Comparison of ENCODE assay signal across 29 cellular contexts in the genomic region with DNA sequence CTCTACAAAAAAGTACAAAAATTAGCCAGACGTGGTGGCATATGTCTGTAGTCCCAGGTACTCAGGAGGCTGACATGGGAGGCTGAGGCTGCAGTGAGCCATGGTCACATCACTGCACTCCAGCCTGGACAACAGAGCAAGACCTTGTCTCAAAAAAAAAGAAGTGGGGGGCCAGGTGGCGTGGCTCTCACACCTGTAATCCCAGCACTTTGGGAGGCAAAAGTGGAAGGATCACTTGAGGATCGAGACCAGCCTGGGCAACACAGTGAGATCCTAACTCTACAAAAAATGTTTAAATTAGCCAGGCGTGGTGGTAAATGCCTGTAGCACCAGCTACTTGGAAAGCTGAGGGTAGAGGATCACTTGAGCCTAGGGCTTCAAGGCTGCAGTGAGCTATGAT. TPM values are rescaled to one million over a fixed set of nuclear protein-coding genes. Genes with fewer than 3 reads are reported as not detected.
DNase-seq lines count a peak whose midpoint lies in the region; ATAC-seq, FAIRE-seq and TF ChIP-seq lines count a peak whose summit lies in the region.
"Had no signal": no experiment of that assay in that cellular context is flagged by ENCODE, and none has a peak within 500 bp of the region (broad histone marks: within the 10 kb centered on the region; RNA-seq: fewer than 3 reads in every experiment).

No MANE protein-coding gene starts in this region.

- no peak overlapping the region for H2BK12ac ChIP-seq in neuronal stem cell (ENCODE audit: low read length)

- ATAC-seq in stimulated activated naive CD8-positive, alpha-beta T cell treated with anti-CD3 and anti-CD28 coated beads, Interleukin-15, amount 100 ng/mL, for 72 hours = no peak
- ATAC-seq in stimulated activated naive CD8-positive, alpha-beta T cell treated with anti-CD3 and anti-CD28 coated beads, Interleukin-15, Interleukin-2, amounts not matched to agents 100 U/mL and 50 U/mL, for 24 hours = no peak
- no peak for ATAC-seq in pancreas
- no peak for ATAC-seq in HG02571 (IDR thresholded peaks at IDR 0.05; ENCODE audit: unreplicated experiment)
- no peak for ATAC-seq in HG03432 (IDR thresholded peaks at IDR 0.05; ENCODE audit: unreplicated experiment)
- ATAC-seq: GM12878 had no signal

- H3K36me3 ChIP-seq in HEK293 (ENCODE audit: control insufficient read depth in 2 of 2, insufficient read depth in 1 of 2, low read length in 2 of 2) = no peaks in the 10 kb centered on the region; a peak in 1 of 3 replicates
- H3K36me3 ChIP-seq in neuronal stem cell (replicated peaks in 1 of 2; ENCODE audit: control insufficient read depth in 2 of 2, insufficient read depth in 2 of 2, low read length in 2 of 2) = no peaks in the 10 kb centered on the region
- no peaks in the 10 kb centered on the region for H3K36me3 ChIP-seq in pancreas
- H3K36me3 ChIP-seq: BE2C, BLaER1 had no signal

- H2BK120ac ChIP-seq in neuronal stem cell (ENCODE audit: low read depth, low read length) = no peak overlapping the region

- H3K14ac ChIP-seq in neuronal stem cell (ENCODE audit: low read length) = no peak overlapping the region

- H3K4me3 Mint-ChIP-seq in stimulated activated naive CD8-positive, alpha-beta T cell treated with anti-CD3 and anti-CD28 coated beads, Interleukin-15, amount 100 ng/mL, for 72 hours = no peak overlapping the region
- H3K4me3 Mint-ChIP-seq: CD14-positive monocyte; CD4-positive, alpha-beta memory T cell; CD4-positive, CD25-positive, alpha-beta regulatory T cell; CD8-positive, alpha-beta memory T cell had no signal

- no peak for DNase-seq in stimulated activated naive CD8-positive, alpha-beta T cell treated with anti-CD3 and anti-CD28 coated beads, Interleukin-15, amount 100 ng/mL, for 72 hours
- no peak for DNase-seq in stimulated activated naive CD8-positive, alpha-beta T cell treated with anti-CD3 and anti-CD28 coated beads, Interleukin-15, Interleukin-2, amounts not matched to agents 100 U/mL and 50 U/mL, for 24 hours
- DNase-seq in neuronal stem cell (ENCODE audit: low spot score) (no peak), pancreas (no peak)
- DNase-seq: 8988T; ACHN; BE2C; C1 segment of cervical spinal cord; CD4-positive, alpha-beta memory T cell; CD4-positive, CD25-positive, alpha-beta regulatory T cell; CD8-positive, alpha-beta memory T cell; COR-L47; DMS 273 treated with DMSO at 0.1 percent for 48 hours; DMS153; DMS53; DMS79; DND-41; EL; GDM1 had no signal

- H2BK5ac ChIP-seq in neuronal stem cell (ENCODE audit: low read length) = no peak overlapping the region

- no peaks in the 10 kb centered on the region for H3K27me3 ChIP-seq in neuronal stem cell (ENCODE audit: control insufficient read depth in 3 of 3, insufficient read depth in 3 of 3, low read depth in 1 of 3, low read length in 3 of 3)
- H3K27me3 ChIP-seq in pancreas = no peaks in the 10 kb centered on the region
- H3K27me3 ChIP-seq: BE2C, BLaER1 had no signal

- H3K27me3 Mint-ChIP-seq in stimulated activated naive CD8-positive, alpha-beta T cell treated with anti-CD3 and anti-CD28 coated beads, Interleukin-15, amount 100 ng/mL, for 72 hours = no peaks in the 10 kb centered on the region

- H3K23ac ChIP-seq in neuronal stem cell (ENCODE audit: low read depth, low read length, poor library complexity) = no peak overlapping the region

- H3K27ac Mint-ChIP-seq in stimulated activated naive CD8-positive, alpha-beta T cell treated with anti-CD3 and anti-CD28 coated beads, Interleukin-15, amount 100 ng/mL, for 72 hours = peak overlapping the region; percentile 34 to 81
- H3K27ac Mint-ChIP-seq: CD14-positive monocyte; CD4-positive, alpha-beta memory T cell; CD4-positive, CD25-positive, alpha-beta regulatory T cell; CD8-positive, alpha-beta memory T cell had no signal

- no peaks in the 10 kb centered on the region for H3K9me3 Mint-ChIP-seq in stimulated activated naive CD8-positive, alpha-beta T cell treated with anti-CD3 and anti-CD28 coated beads, Interleukin-15, amount 100 ng/mL, for 72 hours
- H3K9me3 Mint-ChIP-seq: CD4-positive, CD25-positive, alpha-beta regulatory T cell; CD8-positive, alpha-beta memory T cell had no signal

- H3K4me2 ChIP-seq in neuronal stem cell (ENCODE audit: insufficient read depth, low read length, poor library complexity, severe bottlenecking) = no peak overlapping the region
- H3K4me2 ChIP-seq: BLaER1 had no signal

- no peak overlapping the region for H3K4ac ChIP-seq in neuronal stem cell (ENCODE audit: low read length)

- H3K9ac ChIP-seq in neuronal stem cell (ENCODE audit: low read depth, low read length, poor library complexity) = peak overlapping the region; percentile 12
- H3K9ac ChIP-seq: BLaER1 had no signal

- no peak overlapping the region for H2AFZ ChIP-seq in neuronal stem cell (ENCODE audit: low read length)

- H3K4me1 Mint-ChIP-seq in stimulated activated naive CD8-positive, alpha-beta T cell treated with anti-CD3 and anti-CD28 coated beads, Interleukin-15, amount 100 ng/mL, for 72 hours = no peaks in the 10 kb centered on the region
- H3K4me1 Mint-ChIP-seq: CD14-positive monocyte; CD4-positive, alpha-beta memory T cell; CD4-positive, CD25-positive, alpha-beta regulatory T cell; CD8-positive, alpha-beta memory T cell had no signal

- H3K4me1 ChIP-seq in HEK293 (ENCODE audit: control insufficient read depth, insufficient read depth, low read length) = 0 out of 2 replicates have a peak, but pooled peaks cover 3% of the 10 kb centered on the region
- no peaks in the 10 kb centered on the region for H3K4me1 ChIP-seq in neuronal stem cell (ENCODE audit: control insufficient read depth in 2 of 2, insufficient read depth in 1 of 2, low read depth in 1 of 2, low read length in 2 of 2)
- H3K4me1 ChIP-seq in pancreas = no peaks in the 10 kb centered on the region
- H3K4me1 ChIP-seq: BE2C, BLaER1 had no signal

- no peak overlapping the region for H2AK5ac ChIP-seq in neuronal stem cell (ENCODE audit: low read depth, low read length)

- H3K9me3 ChIP-seq in HEK293 (ENCODE audit: control insufficient read depth, insufficient read depth, low read depth, low read length) (no peaks in the 10 kb centered on the region), neuronal stem cell (replicated peaks in 1 of 2; ENCODE audit: control insufficient read depth in 2 of 2, insufficient read depth in 1 of 2, low read depth in 1 of 2, low read length in 2 of 2) (peaks cover 0 to 2% of the 10 kb centered on the region in 2 donors), pancreas (no peaks in the 10 kb centered on the region)
- H3K9me3 ChIP-seq: BE2C, BLaER1 had no signal

- no peak overlapping the region for H4K91ac ChIP-seq in neuronal stem cell (ENCODE audit: low read depth, low read length, poor library complexity)

- TF ChIP-seq CTCF in HEK293 (tag by site-specific recombination; IDR thresholded peaks at IDR 0.05) = no peak
- TF ChIP-seq CTCF in pancreas (IDR thresholded peaks at IDR 0.05) = no peak

- no peak overlapping the region for H2BK15ac ChIP-seq in neuronal stem cell (ENCODE audit: low read length)

- no peak overlapping the region for H3K18ac ChIP-seq in neuronal stem cell (ENCODE audit: low read length)

- WGBS in neuronal stem cell (ENCODE audit: extremely low coverage in 2 of 2, insufficient read length in 2 of 2, insufficient replicate concordance in 1 of 2), 2 donors = no CpG with 5 or more reads among the region's 4 CpGs
- WGBS in pancreas, 2 donors = 75 to 83% methylated on average over 4 of the region's 4 CpGs

- intact Hi-C loops in pancreas (cut with DNase I) = no loop called here

- no peak overlapping the region for H3K4me3 ChIP-seq in HEK293 (ENCODE audit: low read depth, low read length)
- no peak overlapping the region for H3K4me3 ChIP-seq in neuronal stem cell (ENCODE audit: low read length in 2 of 2)
- H3K4me3 ChIP-seq in pancreas = no peak overlapping the region
- H3K4me3 ChIP-seq: BLaER1, GM12878 had no signal

- H3K27ac ChIP-seq in HEK293 (ENCODE audit: extremely low read depth, low read depth, low read length) (no peak overlapping the region), neuronal stem cell (replicated peaks; ENCODE audit: low read length) (no peak overlapping the region), pancreas (no peak overlapping the region)
- H3K27ac ChIP-seq: BLaER1 had no signal

- POLR2A ChIA-PET in HEK293 (lab: Yijun Ruan, JAX) = no interaction called here

- H3K79me1 ChIP-seq in neuronal stem cell (ENCODE audit: low read depth, low read length) = no peaks in the 10 kb centered on the region

- no peak overlapping the region for H4K8ac ChIP-seq in neuronal stem cell (ENCODE audit: low read depth, low read length)

- no peak for FAIRE-seq in pancreas (lab: Jason Lieb, UNC)
- FAIRE-seq: A204.1, GM12878, GM12892, GM18507 had no signal

- CTCF ChIA-PET in HEK293 (lab: Yijun Ruan, JAX) = no interaction called here

TF ChIP-seq in HEK293, 187 proteins besides CTCF, POLR2A, EP300 and RAD21:
- TF ChIP-seq ZNF610 (tag by site-specific recombination; IDR thresholded peaks at IDR 0.05; ENCODE audit: borderline replicate concordance) = no peak
- TF ChIP-seq ZNF121 (tag by site-specific recombination; IDR thresholded peaks at IDR 0.05) = peak; percentile 57; the same call in 1 of the 2 replicates
- no peak for TF ChIP-seq ZNF266 (tag by site-specific recombination; IDR thresholded peaks at IDR 0.05; ENCODE audit: low read depth)

RNA-seq across cellular contexts. Expression of a gene that starts 23.1 kb away (rescaled TPM):
- polyA plus RNA-seq in neuronal stem cell (2013, experiment 1 of 2) = 0.17 TPM
- polyA plus RNA-seq in neuronal stem cell (2013, experiment 2 of 2) = 0.17 TPM
- total RNA-seq in pancreas = under 1 TPM; 0.23 to 0.83 (median 0.74) TPM
- polyA plus RNA-seq in pancreas = under 1 TPM; 0.42 to 0.77 TPM
- total RNA-seq: CD4-positive, alpha-beta memory T cell; CD4-positive, CD25-positive, alpha-beta regulatory T cell had no signal
- polyA plus RNA-seq: AG04450; CD14-positive monocyte; CD4-positive, alpha-beta memory T cell; CD4-positive, CD25-positive, alpha-beta regulatory T cell; CD8-positive, alpha-beta memory T cell had no signal
